ENCODE assay signal across 20 cellular contexts in the genomic region with DNA sequence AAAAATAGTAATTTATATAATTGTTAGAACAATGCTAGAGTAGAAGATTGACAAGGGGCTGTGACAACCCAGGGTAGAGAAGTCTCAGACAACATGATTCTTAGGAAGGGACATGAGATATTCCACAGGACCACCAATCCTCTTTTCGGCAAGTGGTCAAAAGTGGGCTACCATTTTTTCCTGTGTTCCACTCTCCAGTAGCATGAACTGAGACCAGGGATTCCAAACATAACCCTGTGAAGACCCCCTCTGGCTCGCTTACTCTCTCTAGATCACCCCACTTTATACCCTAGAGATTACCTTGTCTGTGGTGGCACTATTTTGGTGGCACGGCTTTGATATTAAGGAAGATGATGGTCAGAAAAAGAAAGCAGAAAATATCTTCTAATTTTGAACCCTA. TPM values are rescaled to one million over a fixed set of nuclear protein-coding genes. Genes with fewer than 3 reads are reported as not detected.
DNase-seq lines count a peak whose midpoint lies in the region; ATAC-seq and TF ChIP-seq lines count a peak whose summit lies in the region.
"Had no signal": no experiment of that assay in that cellular context is flagged by ENCODE, and none has a peak within 500 bp of the region (broad histone marks: within the 10 kb centered on the region; RNA-seq: fewer than 3 reads in every experiment).

No MANE protein-coding gene starts in this region.

- no peak for TF ChIP-seq CTCF in natural killer cell (IDR thresholded peaks at IDR 0.05)

- ATAC-seq in natural killer cell treated with Interleukin-12 subunit alpha and Interleukin-12 subunit beta and Interleukin-15 and Interleukin-18, amount 100 ng/mL, for 72 hours = no peak
- no peak for ATAC-seq in natural killer cell
- no peak for ATAC-seq in GM21447 (IDR thresholded peaks at IDR 0.05; ENCODE audit: unreplicated experiment)
- ATAC-seq: sciatic nerve had no signal

- DNase-seq in natural killer cell treated with Interleukin-12 subunit alpha and Interleukin-12 subunit beta and Interleukin-15 and Interleukin-18, amount 100 ng/mL, for 72 hours (ENCODE audit: low spot score) = no peak
- no peak for DNase-seq in natural killer cell
- DNase-seq in Karpas-422 = peak; percentile 59
- DNase-seq in NCI-H446 treated with DMSO at 0.1 percent for 48 hours (lab: John Stamatoyannopoulos, UW) = no peak
- DNase-seq in foreskin melanocyte = no peak
- DNase-seq in GOT3 (lab: John Stamatoyannopoulos, UW) = no peak
- DNase-seq: activated CD4-positive, CD25-positive, alpha-beta regulatory T cell; foreskin fibroblast; left cardiac atrium; NCI-H1105; NCI-H2171 treated with DMSO at 0.1 percent for 48 hours; NCI-H82; occipital lobe; stimulated activated CD4-positive, alpha-beta T cell treated with anti-CD3 and anti-CD28 coated beads, Interleukin-1b, Interleukin-23, amount 100 ng/mL, for 48 hours had no signal

- peaks cover 95% of the 10 kb centered on the region for H3K4me1 ChIP-seq in Karpas-422 (ENCODE audit: low read length)

- no peak overlapping the region for H2AFZ ChIP-seq in Karpas-422 (ENCODE audit: low read length)

- H3K9ac ChIP-seq in Karpas-422 (ENCODE audit: low read length) = peak overlapping the region; percentile 92

- peaks cover 7% of the 10 kb centered on the region; the same call in 1 of the 2 replicates for H3K36me3 ChIP-seq in Karpas-422 (ENCODE audit: insufficient read depth, low read length)

- H3K27me3 Mint-ChIP-seq in natural killer cell treated with Interleukin-12 subunit alpha and Interleukin-12 subunit beta and Interleukin-15 and Interleukin-18, amount 100 ng/mL, for 72 hours = no peaks in the 10 kb centered on the region
- H3K27me3 Mint-ChIP-seq in natural killer cell (ENCODE audit: low read depth in 2 of 2) = no peaks in the 10 kb centered on the region
- H3K27me3 Mint-ChIP-seq in activated naive CD8-positive, alpha-beta T cell = no peaks in the 10 kb centered on the region

- no peaks in the 10 kb centered on the region for H4K20me1 ChIP-seq in Karpas-422 (ENCODE audit: insufficient read depth, low read depth, low read length)

- H3K79me2 ChIP-seq in Karpas-422 (ENCODE audit: low read length) = peaks cover 30% of the 10 kb centered on the region

- H3K4me1 Mint-ChIP-seq in natural killer cell treated with Interleukin-12 subunit alpha and Interleukin-12 subunit beta and Interleukin-15 and Interleukin-18, amount 100 ng/mL, for 72 hours (ENCODE audit: low read depth in 2 of 2) = peaks cover 19 to 42% of the 10 kb centered on the region in 2 donors
- peaks cover 12 to 23% of the 10 kb centered on the region in 2 donors for H3K4me1 Mint-ChIP-seq in natural killer cell
- H3K4me1 Mint-ChIP-seq in activated naive CD8-positive, alpha-beta T cell (ENCODE audit: low read depth) = peaks cover 93% of the 10 kb centered on the region

- H3K4me3 ChIP-seq in Karpas-422 (ENCODE audit: low read length) = peak overlapping the region; percentile 80

- H3K27ac ChIP-seq in Karpas-422 (ENCODE audit: low read length) = peak overlapping the region; percentile 99

- H3K27me3 ChIP-seq in Karpas-422 (ENCODE audit: low read length) = no peaks in the 10 kb centered on the region

- H3K4me2 ChIP-seq in Karpas-422 (ENCODE audit: low read depth, low read length, poor library complexity, severe bottlenecking) = peak overlapping the region; percentile 91

- peak overlapping the region in 1 of 2 donors; percentile 67 for H3K27ac Mint-ChIP-seq in natural killer cell treated with Interleukin-12 subunit alpha and Interleukin-12 subunit beta and Interleukin-15 and Interleukin-18, amount 100 ng/mL, for 72 hours
- H3K27ac Mint-ChIP-seq in natural killer cell = no peak overlapping the region
- H3K27ac Mint-ChIP-seq in activated naive CD8-positive, alpha-beta T cell = peak overlapping the region; percentile 96

- intact Hi-C loops in natural killer cell (cut with micrococcal nuclease) = no loop called here

- H3K9me2 ChIP-seq in Karpas-422 (replicated peaks; ENCODE audit: insufficient read depth, low read length) = no peaks in the 10 kb centered on the region

- H3K9me3 Mint-ChIP-seq in natural killer cell treated with Interleukin-12 subunit alpha and Interleukin-12 subunit beta and Interleukin-15 and Interleukin-18, amount 100 ng/mL, for 72 hours = no peaks in the 10 kb centered on the region
- H3K9me3 Mint-ChIP-seq in natural killer cell = no peaks in the 10 kb centered on the region
- no peaks in the 10 kb centered on the region for H3K9me3 Mint-ChIP-seq in activated naive CD8-positive, alpha-beta T cell (ENCODE audit: low read depth)

- H3K4me3 Mint-ChIP-seq in natural killer cell treated with Interleukin-12 subunit alpha and Interleukin-12 subunit beta and Interleukin-15 and Interleukin-18, amount 100 ng/mL, for 72 hours = peak overlapping the region; percentile 85
- H3K4me3 Mint-ChIP-seq in natural killer cell = no peak overlapping the region
- peak overlapping the region; percentile 92 for H3K4me3 Mint-ChIP-seq in activated naive CD8-positive, alpha-beta T cell

- H3K9me3 ChIP-seq in Karpas-422 (ENCODE audit: low read length) = no peaks in the 10 kb centered on the region

- no peaks in the 10 kb centered on the region for H3K36me3 Mint-ChIP-seq in natural killer cell treated with Interleukin-12 subunit alpha and Interleukin-12 subunit beta and Interleukin-15 and Interleukin-18, amount 100 ng/mL, for 72 hours
- no peaks in the 10 kb centered on the region for H3K36me3 Mint-ChIP-seq in natural killer cell
- H3K36me3 Mint-ChIP-seq in activated naive CD8-positive, alpha-beta T cell = peaks cover 2% of the 10 kb centered on the region

RNA-seq across cellular contexts. Expression of a gene that starts 1.0 kb away (rescaled TPM):
- total RNA-seq in natural killer cell treated with Interleukin-12 subunit alpha and Interleukin-12 subunit beta and Interleukin-15 and Interleukin-18, amount 100 ng/mL, for 72 hours = 1 to 10 TPM in 1 of 2 donors, under 1 TPM in 1; 1.00 to 5.3 TPM
- total RNA-seq in natural killer cell = 1 to 10 TPM in 2 of 3 donors, under 1 TPM in 1; 0.59 to 3.0 (median 1.1) TPM
- 39.2 and 130 TPM in 2 replicates for total RNA-seq in Karpas-422 (2014; rRNA removed; shearing (Covaris generic); ENCODE audit: low replicate concordance)
- total RNA-seq: astrocyte, occipital lobe, RPMI7951, temporal lobe had no signal

RNA-seq across cellular contexts. Expression of a gene that starts 45.9 kb away (rescaled TPM):
- 1 to 10 TPM in 1 of 2 donors, under 1 TPM in 1; 0.64 to 1.8 TPM for total RNA-seq in natural killer cell treated with Interleukin-12 subunit alpha and Interleukin-12 subunit beta and Interleukin-15 and Interleukin-18, amount 100 ng/mL, for 72 hours
- total RNA-seq in natural killer cell = under 1 TPM in 2 of 3 donors, not detected in 1; 0.42 to 0.90 TPM
- total RNA-seq in Karpas-422 (2014; rRNA removed; shearing (Covaris generic); ENCODE audit: low replicate concordance) = 0.07 and 0.52 TPM in 2 replicates
